In the genomic region with DNA sequence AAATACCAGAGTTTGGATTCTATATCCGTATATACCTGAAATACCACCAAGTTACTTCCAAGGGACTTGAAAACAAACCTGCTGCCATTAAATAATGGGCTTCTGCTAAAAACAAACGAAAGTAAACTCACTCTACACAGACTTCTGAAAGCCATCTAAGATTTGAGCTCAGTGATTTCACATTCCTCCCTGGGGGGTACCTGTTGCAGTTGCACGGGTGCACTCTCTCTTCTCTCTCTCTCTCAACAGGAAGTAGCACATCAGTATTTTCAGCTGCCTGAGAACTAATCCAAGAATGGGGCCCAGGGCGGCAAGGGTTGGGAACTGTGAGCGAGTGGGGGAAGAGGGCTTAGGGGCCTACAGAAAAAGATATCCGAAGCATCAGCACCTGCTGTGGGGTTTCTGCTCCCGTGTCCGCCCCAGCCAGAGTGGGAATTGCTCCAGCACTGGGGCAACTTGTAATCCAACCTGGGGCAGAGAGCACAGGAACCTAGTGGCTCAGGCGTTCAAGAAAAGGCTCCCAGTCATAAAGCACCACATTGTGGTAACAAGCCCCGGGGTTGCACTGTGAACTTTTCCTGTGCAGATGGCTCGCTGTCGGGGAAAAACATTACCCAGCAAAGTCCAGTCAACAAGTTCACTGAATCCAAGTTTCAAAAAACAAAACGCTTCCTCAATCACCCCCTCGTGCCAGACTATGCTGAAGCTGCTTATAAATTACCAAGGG, we compare ENCODE assay signal across 8 cellular contexts.
A peak's percentile ranks its signal among the peaks of the same experiment; 100 is the strongest.
DNase-seq lines count a peak whose midpoint lies in the region; ATAC-seq and TF ChIP-seq lines count a peak whose summit lies in the region.

No MANE protein-coding gene starts in this region.

- 0 out of 2 replicates have a peak overlapping the region, but pooled peaks have one; percentile 55 for H3K4me3 Mint-ChIP-seq in WTC11

- H3K36me3 ChIP-seq in prostate gland (no peaks in the 10 kb centered on the region), H7 (replicated peaks; ENCODE audit: control insufficient read depth, insufficient read depth, low read length) (no peaks in the 10 kb centered on the region)

- POLR2A ChIA-PET in WTC11 (lab: Charles Lee), result interaction anchor here (0.5 to 1.4 kb wide), 2 partner anchors 27 to 106 kb away, joined by 3 to 8 read pairs; no protein-coding TSS in a partner anchor

- H3K4me3 ChIP-seq in GM12865 (ENCODE audit: low read depth, low read length) (peak overlapping the region; percentile 49), prostate gland (peak overlapping the region in 1 of 2 donors; percentile 28), H7 (ENCODE audit: insufficient read depth, low read depth, low read length) (no peak overlapping the region)

- no peak for TF ChIP-seq POLR2A in prostate gland (IDR thresholded peaks at IDR 0.05)

- intact Hi-C loops in prostate gland (cut with DNase I), result loop anchor here (10.0 kb wide), 3 partner anchors 104 to 506 kb away; a partner anchor contains a TSS

- H3K4me1 ChIP-seq in foreskin keratinocyte (peaks cover 13% of the 10 kb centered on the region), prostate gland (replicated peaks) (no peaks in the 10 kb centered on the region)

- H3K36me3 Mint-ChIP-seq in WTC11, result no peaks in the 10 kb centered on the region

- CTCF ChIA-PET in WTC11 (lab: Charles Lee), result interaction anchor here (1.0 to 2.7 kb wide), 15 partner anchors 8 to 1116 kb away, joined by 3 to 40 read pairs (median 10); no protein-coding TSS in a partner anchor

- no peak for TF ChIP-seq CTCF in GM12865 (IDR thresholded peaks at IDR 0.05; ENCODE audit: insufficient read depth, low read depth, low read length, missing control alignments)
- no peak for TF ChIP-seq CTCF in WTC11 (IDR thresholded peaks at IDR 0.05)
- TF ChIP-seq CTCF in foreskin keratinocyte (conservative IDR thresholded peaks at IDR 0.05), result peak; percentile 27
- no peak for TF ChIP-seq CTCF in prostate gland (IDR thresholded peaks at IDR 0.05)

- WGBS in prostate gland, result 36% methylated on average over 14 of the region's 14 CpGs

- DNase-seq in GM12865 (ENCODE audit: low read depth) (peak; percentile 96), WTC11 (ENCODE audit: low spot score) (peak; percentile 28), foreskin keratinocyte (peak in 1 of 2 donors; percentile 25), prostate gland (ENCODE audit: low spot score) (no peak), T-helper 9 cell (no peak), H7 (no peak)

- peaks cover 88% of the 10 kb centered on the region for H3K4me1 Mint-ChIP-seq in WTC11

- H3K27ac Mint-ChIP-seq in WTC11, result peak overlapping the region; percentile 90

- H3K9me3 Mint-ChIP-seq in WTC11, result no peaks in the 10 kb centered on the region

- H3K27ac ChIP-seq in foreskin keratinocyte (no peak overlapping the region), prostate gland (peak overlapping the region; percentile 69 to 70)

- ATAC-seq in GM21367 (IDR thresholded peaks at IDR 0.05; ENCODE audit: unreplicated experiment) (peak; percentile 85), HG03565 (IDR thresholded peaks at IDR 0.05; ENCODE audit: unreplicated experiment) (peak; percentile 84), WTC11 (peak; percentile 9; the same call in 1 of the 2 replicates), foreskin keratinocyte (peak; percentile 15)

- no peaks in the 10 kb centered on the region for H3K9me3 ChIP-seq in prostate gland

- H3K27me3 Mint-ChIP-seq in WTC11 (ENCODE audit: low read depth), result no peaks in the 10 kb centered on the region

- H3K27me3 ChIP-seq in foreskin keratinocyte (no peaks in the 10 kb centered on the region), prostate gland (replicated peaks; ENCODE audit: insufficient read depth) (no peaks in the 10 kb centered on the region), H7 (ENCODE audit: control insufficient read depth, insufficient read depth, low read length) (no peaks in the 10 kb centered on the region)

TF ChIP-seq in WTC11, 78 proteins besides CTCF, POLR2A, EP300 and RAD21:
- TF ChIP-seq CBFB (CRISPR knock-in tag; IDR thresholded peaks at IDR 0.05; ENCODE audit: low read depth), result no peak
- TF ChIP-seq ZNF423 (CRISPR knock-in tag; IDR thresholded peaks at IDR 0.05), result peak; percentile 31; the same call in 1 of the 2 replicates

Comparison
In these comparisons a context has a peak if more than half of its experiments do, and no peak if none do; other contexts are left out.
1. DNase-seq: peak in GM12865 (single experiment) and WTC11 (single experiment); none in prostate gland (single experiment), T-helper 9 cell (single experiment) and H7 (single experiment).
2. ATAC-seq: peak in every context shown above with its lines; median percentile 85 in GM21367; 84 in HG03565; 15 in foreskin keratinocyte; 9 in WTC11.